1 cellular context compared by ENCODE assay signal in the genomic region with DNA sequence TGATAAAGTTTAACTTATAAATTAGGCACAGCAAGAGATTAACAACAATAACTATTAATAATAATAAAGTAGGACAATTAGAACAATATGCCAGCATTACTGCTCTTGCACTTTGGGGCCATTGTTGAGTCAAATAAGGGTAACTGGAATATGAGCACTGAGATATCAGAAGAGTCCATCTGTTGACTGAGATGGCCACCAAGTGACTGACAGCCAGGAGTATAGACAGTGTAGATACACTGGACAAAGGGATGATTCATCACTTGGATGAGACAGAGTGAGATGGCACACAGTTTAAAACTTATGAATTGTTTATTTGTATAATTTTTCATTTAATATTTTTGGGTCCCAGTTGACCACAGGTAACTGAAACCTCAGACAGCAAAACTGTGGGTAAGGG.
TF ChIP-seq lines count a peak whose summit lies in the region.

No MANE protein-coding gene starts in this region.

TF ChIP-seq in K562, 482 proteins besides CTCF, POLR2A, EP300 and RAD21 (continued from another document and continues in another):
- TF ChIP-seq, protein P1, sequence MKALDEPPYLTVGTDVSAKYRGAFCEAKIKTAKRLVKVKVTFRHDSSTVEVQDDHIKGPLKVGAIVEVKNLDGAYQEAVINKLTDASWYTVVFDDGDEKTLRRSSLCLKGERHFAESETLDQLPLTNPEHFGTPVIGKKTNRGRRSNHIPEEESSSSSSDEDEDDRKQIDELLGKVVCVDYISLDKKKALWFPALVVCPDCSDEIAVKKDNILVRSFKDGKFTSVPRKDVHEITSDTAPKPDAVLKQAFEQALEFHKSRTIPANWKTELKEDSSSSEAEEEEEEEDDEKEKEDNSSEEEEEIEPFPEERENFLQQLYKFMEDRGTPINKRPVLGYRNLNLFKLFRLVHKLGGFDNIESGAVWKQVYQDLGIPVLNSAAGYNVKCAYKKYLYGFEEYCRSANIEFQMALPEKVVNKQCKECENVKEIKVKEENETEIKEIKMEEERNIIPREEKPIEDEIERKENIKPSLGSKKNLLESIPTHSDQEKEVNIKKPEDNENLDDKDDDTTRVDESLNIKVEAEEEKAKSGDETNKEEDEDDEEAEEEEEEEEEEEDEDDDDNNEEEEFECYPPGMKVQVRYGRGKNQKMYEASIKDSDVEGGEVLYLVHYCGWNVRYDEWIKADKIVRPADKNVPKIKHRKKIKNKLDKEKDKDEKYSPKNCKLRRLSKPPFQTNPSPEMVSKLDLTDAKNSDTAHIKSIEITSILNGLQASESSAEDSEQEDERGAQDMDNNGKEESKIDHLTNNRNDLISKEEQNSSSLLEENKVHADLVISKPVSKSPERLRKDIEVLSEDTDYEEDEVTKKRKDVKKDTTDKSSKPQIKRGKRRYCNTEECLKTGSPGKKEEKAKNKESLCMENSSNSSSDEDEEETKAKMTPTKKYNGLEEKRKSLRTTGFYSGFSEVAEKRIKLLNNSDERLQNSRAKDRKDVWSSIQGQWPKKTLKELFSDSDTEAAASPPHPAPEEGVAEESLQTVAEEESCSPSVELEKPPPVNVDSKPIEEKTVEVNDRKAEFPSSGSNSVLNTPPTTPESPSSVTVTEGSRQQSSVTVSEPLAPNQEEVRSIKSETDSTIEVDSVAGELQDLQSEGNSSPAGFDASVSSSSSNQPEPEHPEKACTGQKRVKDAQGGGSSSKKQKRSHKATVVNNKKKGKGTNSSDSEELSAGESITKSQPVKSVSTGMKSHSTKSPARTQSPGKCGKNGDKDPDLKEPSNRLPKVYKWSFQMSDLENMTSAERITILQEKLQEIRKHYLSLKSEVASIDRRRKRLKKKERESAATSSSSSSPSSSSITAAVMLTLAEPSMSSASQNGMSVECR (CRISPR knock-in tag; IDR thresholded peaks at IDR 0.05): no peak
- TF ChIP-seq ZKSCAN3 (CRISPR knock-in tag; IDR thresholded peaks at IDR 0.05) (no peak), JUN (IDR thresholded peaks at IDR 0.05; ENCODE audit: borderline replicate concordance, low read depth, low read length) (peak; percentile 79), JUN (CRISPR knock-in tag; IDR thresholded peaks at IDR 0.05; ENCODE audit: borderline replicate concordance) (no peak), NCOA6 (IDR thresholded peaks at IDR 0.05) (no peak), ZNF764 (CRISPR knock-in tag; IDR thresholded peaks at IDR 0.05; ENCODE audit: low read depth) (no peak), ZNF347 (CRISPR knock-in tag; IDR thresholded peaks at IDR 0.05; ENCODE audit: low read depth) (no peak), CBFB (CRISPR knock-in tag; IDR thresholded peaks at IDR 0.05) (no peak), FOXK1 (CRISPR knock-in tag; IDR thresholded peaks at IDR 0.05; ENCODE audit: borderline replicate concordance) (no peak), CBX3 (IDR thresholded peaks at IDR 0.05; ENCODE audit: borderline replicate concordance in 1 of 2, low read length in 2 of 2) (no peak), ZBTB8A (IDR thresholded peaks at IDR 0.05; ENCODE audit: partially characterized antibody) (no peak), ZNF24 (IDR thresholded peaks at IDR 0.05) (no peak), C11orf30 (IDR thresholded peaks at IDR 0.05; ENCODE audit: low read depth) (0 out of 2 replicates have a peak, but pooled peaks have one; percentile 35), SPI1 (IDR thresholded peaks at IDR 0.05; ENCODE audit: borderline replicate concordance, low read depth, low read length) (no peak), FUS (optimal IDR thresholded peaks at IDR 0.05; ENCODE audit: low read depth, low read length) (no peak), KLF13 (tag; IDR thresholded peaks at IDR 0.05; ENCODE audit: borderline replicate concordance, low read depth) (no peak), ZNF263 (CRISPR knock-in tag; IDR thresholded peaks at IDR 0.05; ENCODE audit: borderline replicate concordance) (no peak), MAFF (IDR thresholded peaks at IDR 0.05; ENCODE audit: low read length) (peak; percentile 35; the same call in 1 of the 2 replicates), EP400 (IDR thresholded peaks at IDR 0.05) (0 out of 2 replicates have a peak, but pooled peaks have one; percentile 28), STAT5A (IDR thresholded peaks at IDR 0.05; ENCODE audit: borderline replicate concordance, low read length) (no peak), MTA3 (IDR thresholded peaks at IDR 0.05; ENCODE audit: borderline replicate concordance) (no peak), SRSF3 (IDR thresholded peaks at IDR 0.05; ENCODE audit: insufficient read depth, low read length) (no peak), GATA2 (CRISPR knock-in tag; IDR thresholded peaks at IDR 0.05) (peak; percentile 37; the same call in 1 of the 2 replicates), ZNF354B (CRISPR knock-in tag; IDR thresholded peaks at IDR 0.05) (no peak), XRCC4 (IDR thresholded peaks at IDR 0.05; ENCODE audit: extremely low read depth, insufficient read depth, insufficient read length) (no peak), ZNF165 (CRISPR knock-in tag; IDR thresholded peaks at IDR 0.05; ENCODE audit: borderline replicate concordance) (no peak), POLR2B (IDR thresholded peaks at IDR 0.05; ENCODE audit: low read depth, partially characterized antibody) (no peak), DACH1 (IDR thresholded peaks at IDR 0.05; ENCODE audit: partially characterized antibody) (peak; percentile 62), TEAD4 (IDR thresholded peaks at IDR 0.05; ENCODE audit: low read length) (peak; percentile 61), TEAD4 (CRISPR knock-in tag; IDR thresholded peaks at IDR 0.05; ENCODE audit: borderline replicate concordance) (no peak), CREM (IDR thresholded peaks at IDR 0.05; ENCODE audit: low read depth) (0 out of 2 replicates have a peak, but pooled peaks have one; percentile 20), ARID1B (IDR thresholded peaks at IDR 0.05) (peak; percentile 82), BHLHE40 (IDR thresholded peaks at IDR 0.05; ENCODE audit: low read length) (no peak), LCOR (CRISPR knock-in tag; IDR thresholded peaks at IDR 0.05) (no peak), PTRF (tag; IDR thresholded peaks at IDR 0.05) (no peak)
- TF ChIP-seq, protein P2, sequence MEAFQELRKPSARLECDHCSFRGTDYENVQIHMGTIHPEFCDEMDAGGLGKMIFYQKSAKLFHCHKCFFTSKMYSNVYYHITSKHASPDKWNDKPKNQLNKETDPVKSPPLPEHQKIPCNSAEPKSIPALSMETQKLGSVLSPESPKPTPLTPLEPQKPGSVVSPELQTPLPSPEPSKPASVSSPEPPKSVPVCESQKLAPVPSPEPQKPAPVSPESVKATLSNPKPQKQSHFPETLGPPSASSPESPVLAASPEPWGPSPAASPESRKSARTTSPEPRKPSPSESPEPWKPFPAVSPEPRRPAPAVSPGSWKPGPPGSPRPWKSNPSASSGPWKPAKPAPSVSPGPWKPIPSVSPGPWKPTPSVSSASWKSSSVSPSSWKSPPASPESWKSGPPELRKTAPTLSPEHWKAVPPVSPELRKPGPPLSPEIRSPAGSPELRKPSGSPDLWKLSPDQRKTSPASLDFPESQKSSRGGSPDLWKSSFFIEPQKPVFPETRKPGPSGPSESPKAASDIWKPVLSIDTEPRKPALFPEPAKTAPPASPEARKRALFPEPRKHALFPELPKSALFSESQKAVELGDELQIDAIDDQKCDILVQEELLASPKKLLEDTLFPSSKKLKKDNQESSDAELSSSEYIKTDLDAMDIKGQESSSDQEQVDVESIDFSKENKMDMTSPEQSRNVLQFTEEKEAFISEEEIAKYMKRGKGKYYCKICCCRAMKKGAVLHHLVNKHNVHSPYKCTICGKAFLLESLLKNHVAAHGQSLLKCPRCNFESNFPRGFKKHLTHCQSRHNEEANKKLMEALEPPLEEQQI (IDR thresholded peaks at IDR 0.05): 0 out of 2 replicates have a peak, but pooled peaks have one; percentile 19
- TF ChIP-seq, protein P3, sequence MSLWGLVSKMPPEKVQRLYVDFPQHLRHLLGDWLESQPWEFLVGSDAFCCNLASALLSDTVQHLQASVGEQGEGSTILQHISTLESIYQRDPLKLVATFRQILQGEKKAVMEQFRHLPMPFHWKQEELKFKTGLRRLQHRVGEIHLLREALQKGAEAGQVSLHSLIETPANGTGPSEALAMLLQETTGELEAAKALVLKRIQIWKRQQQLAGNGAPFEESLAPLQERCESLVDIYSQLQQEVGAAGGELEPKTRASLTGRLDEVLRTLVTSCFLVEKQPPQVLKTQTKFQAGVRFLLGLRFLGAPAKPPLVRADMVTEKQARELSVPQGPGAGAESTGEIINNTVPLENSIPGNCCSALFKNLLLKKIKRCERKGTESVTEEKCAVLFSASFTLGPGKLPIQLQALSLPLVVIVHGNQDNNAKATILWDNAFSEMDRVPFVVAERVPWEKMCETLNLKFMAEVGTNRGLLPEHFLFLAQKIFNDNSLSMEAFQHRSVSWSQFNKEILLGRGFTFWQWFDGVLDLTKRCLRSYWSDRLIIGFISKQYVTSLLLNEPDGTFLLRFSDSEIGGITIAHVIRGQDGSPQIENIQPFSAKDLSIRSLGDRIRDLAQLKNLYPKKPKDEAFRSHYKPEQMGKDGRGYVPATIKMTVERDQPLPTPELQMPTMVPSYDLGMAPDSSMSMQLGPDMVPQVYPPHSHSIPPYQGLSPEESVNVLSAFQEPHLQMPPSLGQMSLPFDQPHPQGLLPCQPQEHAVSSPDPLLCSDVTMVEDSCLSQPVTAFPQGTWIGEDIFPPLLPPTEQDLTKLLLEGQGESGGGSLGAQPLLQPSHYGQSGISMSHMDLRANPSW (CRISPR knock-in tag; IDR thresholded peaks at IDR 0.05): no peak
- TF ChIP-seq, protein P4, sequence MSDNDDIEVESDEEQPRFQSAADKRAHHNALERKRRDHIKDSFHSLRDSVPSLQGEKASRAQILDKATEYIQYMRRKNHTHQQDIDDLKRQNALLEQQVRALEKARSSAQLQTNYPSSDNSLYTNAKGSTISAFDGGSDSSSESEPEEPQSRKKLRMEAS (CRISPR knock-in tag; IDR thresholded peaks at IDR 0.05): no peak
- TF ChIP-seq, protein P5, sequence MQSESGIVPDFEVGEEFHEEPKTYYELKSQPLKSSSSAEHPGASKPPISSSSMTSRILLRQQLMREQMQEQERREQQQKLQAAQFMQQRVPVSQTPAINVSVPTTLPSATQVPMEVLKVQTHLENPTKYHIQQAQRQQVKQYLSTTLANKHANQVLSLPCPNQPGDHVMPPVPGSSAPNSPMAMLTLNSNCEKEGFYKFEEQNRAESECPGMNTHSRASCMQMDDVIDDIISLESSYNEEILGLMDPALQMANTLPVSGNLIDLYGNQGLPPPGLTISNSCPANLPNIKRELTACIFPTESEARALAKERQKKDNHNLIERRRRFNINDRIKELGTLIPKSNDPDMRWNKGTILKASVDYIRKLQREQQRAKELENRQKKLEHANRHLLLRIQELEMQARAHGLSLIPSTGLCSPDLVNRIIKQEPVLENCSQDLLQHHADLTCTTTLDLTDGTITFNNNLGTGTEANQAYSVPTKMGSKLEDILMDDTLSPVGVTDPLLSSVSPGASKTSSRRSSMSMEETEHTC (IDR thresholded peaks at IDR 0.05): no peak
- TF ChIP-seq, protein P6, sequence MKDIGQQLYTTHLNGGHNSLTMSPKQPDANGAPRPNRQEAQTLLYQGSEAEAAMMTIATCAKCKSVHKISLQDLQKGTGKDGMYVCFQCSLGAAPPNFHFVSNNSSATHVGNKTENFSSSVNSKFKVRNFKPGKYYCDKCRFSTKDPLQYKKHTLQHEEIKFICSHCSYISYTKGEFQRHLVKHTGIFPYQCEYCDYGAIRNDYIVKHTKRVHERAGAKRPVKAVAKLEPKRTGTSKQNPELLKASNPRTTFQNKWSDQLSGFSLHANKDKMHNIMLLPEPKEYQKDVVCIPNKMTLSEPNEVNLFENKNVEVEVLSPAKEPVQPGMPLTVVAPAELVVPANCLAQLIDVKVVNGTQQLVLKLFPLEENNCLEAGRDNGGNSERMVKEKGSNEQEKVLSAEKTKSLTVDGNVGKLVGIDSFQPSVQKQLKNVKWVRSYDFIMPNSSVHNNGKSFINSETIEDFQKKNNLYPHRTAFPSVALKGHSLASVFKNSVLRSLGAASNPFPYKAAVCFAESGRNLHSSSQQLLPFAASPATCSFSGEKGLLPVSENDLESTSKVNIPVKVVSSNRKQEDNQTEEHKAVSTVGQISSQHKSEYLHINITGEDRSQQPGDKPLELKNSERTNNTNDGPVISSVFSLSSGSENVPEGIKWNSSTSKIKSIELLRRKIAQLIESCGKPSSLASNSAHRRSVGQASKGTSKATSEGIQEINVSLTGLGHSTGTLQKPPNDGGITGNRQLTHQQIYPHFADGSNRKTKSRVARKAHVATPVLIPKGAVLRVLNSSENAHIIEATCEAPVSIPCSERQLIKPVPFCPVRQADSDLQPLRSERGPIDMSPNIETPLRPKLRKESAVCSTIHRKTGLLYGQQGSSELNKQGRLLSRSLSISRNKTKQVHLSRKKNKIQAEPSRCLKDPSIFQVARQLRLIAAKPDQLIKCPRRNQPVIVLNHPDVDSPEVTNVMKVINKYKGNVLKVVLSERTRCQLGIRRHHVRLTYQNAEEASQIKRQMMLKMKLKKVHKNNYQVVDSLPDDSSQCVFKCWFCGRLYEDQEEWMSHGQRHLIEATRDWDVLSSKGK (CRISPR knock-in tag; IDR thresholded peaks at IDR 0.05): no peak
- TF ChIP-seq, protein P7, sequence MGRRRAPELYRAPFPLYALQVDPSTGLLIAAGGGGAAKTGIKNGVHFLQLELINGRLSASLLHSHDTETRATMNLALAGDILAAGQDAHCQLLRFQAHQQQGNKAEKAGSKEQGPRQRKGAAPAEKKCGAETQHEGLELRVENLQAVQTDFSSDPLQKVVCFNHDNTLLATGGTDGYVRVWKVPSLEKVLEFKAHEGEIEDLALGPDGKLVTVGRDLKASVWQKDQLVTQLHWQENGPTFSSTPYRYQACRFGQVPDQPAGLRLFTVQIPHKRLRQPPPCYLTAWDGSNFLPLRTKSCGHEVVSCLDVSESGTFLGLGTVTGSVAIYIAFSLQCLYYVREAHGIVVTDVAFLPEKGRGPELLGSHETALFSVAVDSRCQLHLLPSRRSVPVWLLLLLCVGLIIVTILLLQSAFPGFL (CRISPR knock-in tag; IDR thresholded peaks at IDR 0.05): no peak
- TF ChIP-seq, protein P8, sequence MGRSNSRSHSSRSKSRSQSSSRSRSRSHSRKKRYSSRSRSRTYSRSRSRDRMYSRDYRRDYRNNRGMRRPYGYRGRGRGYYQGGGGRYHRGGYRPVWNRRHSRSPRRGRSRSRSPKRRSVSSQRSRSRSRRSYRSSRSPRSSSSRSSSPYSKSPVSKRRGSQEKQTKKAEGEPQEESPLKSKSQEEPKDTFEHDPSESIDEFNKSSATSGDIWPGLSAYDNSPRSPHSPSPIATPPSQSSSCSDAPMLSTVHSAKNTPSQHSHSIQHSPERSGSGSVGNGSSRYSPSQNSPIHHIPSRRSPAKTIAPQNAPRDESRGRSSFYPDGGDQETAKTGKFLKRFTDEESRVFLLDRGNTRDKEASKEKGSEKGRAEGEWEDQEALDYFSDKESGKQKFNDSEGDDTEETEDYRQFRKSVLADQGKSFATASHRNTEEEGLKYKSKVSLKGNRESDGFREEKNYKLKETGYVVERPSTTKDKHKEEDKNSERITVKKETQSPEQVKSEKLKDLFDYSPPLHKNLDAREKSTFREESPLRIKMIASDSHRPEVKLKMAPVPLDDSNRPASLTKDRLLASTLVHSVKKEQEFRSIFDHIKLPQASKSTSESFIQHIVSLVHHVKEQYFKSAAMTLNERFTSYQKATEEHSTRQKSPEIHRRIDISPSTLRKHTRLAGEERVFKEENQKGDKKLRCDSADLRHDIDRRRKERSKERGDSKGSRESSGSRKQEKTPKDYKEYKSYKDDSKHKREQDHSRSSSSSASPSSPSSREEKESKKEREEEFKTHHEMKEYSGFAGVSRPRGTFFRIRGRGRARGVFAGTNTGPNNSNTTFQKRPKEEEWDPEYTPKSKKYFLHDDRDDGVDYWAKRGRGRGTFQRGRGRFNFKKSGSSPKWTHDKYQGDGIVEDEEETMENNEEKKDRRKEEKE (IDR thresholded peaks at IDR 0.05; ENCODE audit: borderline replicate concordance in 1 of 2, control insufficient read depth in 1 of 2, low read depth in 2 of 2, low read length in 1 of 2): no peak
- TF ChIP-seq, protein P9, sequence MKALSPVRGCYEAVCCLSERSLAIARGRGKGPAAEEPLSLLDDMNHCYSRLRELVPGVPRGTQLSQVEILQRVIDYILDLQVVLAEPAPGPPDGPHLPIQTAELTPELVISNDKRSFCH (CRISPR knock-in tag; IDR thresholded peaks at IDR 0.05): no peak
- TF ChIP-seq, protein P9 (tag; IDR thresholded peaks at IDR 0.05): no peak
